ENCODE assay signal across 9 cellular contexts in genomic region chr2:210172219-210172575, GRCh38. TPM values are rescaled to one million over a fixed set of nuclear protein-coding genes. Genes with fewer than 3 reads are reported as not detected.
A peak's percentile ranks its signal among the peaks of the same experiment; 100 is the strongest.
DNase-seq lines count a peak whose midpoint lies in the region; ATAC-seq lines count a peak whose summit lies in the region.
"Had no signal": no experiment of that assay in that cellular context is flagged by ENCODE, and none has a peak within 500 bp of the region (broad histone marks: within the 10 kb centered on the region; RNA-seq: fewer than 3 reads in every experiment).

No MANE protein-coding gene starts in this region.

- H3K27me3 ChIP-seq in layer of hippocampus (ENCODE audit: control insufficient read depth, insufficient read depth, low read length) (no peaks in the 10 kb centered on the region), thymus (ENCODE audit: control insufficient read depth, insufficient read depth) (no peaks in the 10 kb centered on the region)

- no peak for ATAC-seq in activated naive CD8-positive, alpha-beta T cell treated with anti-CD3 and anti-CD28 coated beads, Interleukin-2, amount 10 ng/mL, durations not matched to agents 7 days and 5 days (ENCODE audit: low read depth)
- no peak for ATAC-seq in GM19397 (IDR thresholded peaks at IDR 0.05; ENCODE audit: unreplicated experiment)

- peaks cover 25% of the 10 kb centered on the region for H3K4me1 Mint-ChIP-seq in activated CD4-positive, alpha-beta T cell treated with anti-CD3 and anti-CD28 coated beads, Interleukin-2, amount 10 ng/mL, durations not matched to agents 24 days and 14 days
- peaks cover 20% of the 10 kb centered on the region for H3K4me1 Mint-ChIP-seq in activated naive CD8-positive, alpha-beta T cell treated with anti-CD3 and anti-CD28 coated beads, Interleukin-2, amount 10 ng/mL, durations not matched to agents 7 days and 5 days

- WGBS in thymus = 29% methylated on average over 8 of the region's 8 CpGs

- H3K4me3 ChIP-seq in thymus (ENCODE audit: low read length) = peak overlapping the region; percentile 92

- peak overlapping the region; percentile 98 for H3K4me3 Mint-ChIP-seq in activated CD4-positive, alpha-beta T cell treated with anti-CD3 and anti-CD28 coated beads, Interleukin-2, amount 10 ng/mL, durations not matched to agents 24 days and 14 days
- H3K4me3 Mint-ChIP-seq in activated naive CD8-positive, alpha-beta T cell treated with anti-CD3 and anti-CD28 coated beads, Interleukin-2, amount 10 ng/mL, durations not matched to agents 7 days and 5 days = peak overlapping the region; percentile 94

- peaks cover 4% of the 10 kb centered on the region for H3K9me3 Mint-ChIP-seq in activated CD4-positive, alpha-beta T cell treated with anti-CD3 and anti-CD28 coated beads, Interleukin-2, amount 10 ng/mL, durations not matched to agents 24 days and 14 days
- peaks cover 4% of the 10 kb centered on the region for H3K9me3 Mint-ChIP-seq in activated naive CD8-positive, alpha-beta T cell treated with anti-CD3 and anti-CD28 coated beads, Interleukin-2, amount 10 ng/mL, durations not matched to agents 7 days and 5 days

- DNase-seq in activated CD4-positive, alpha-beta T cell treated with anti-CD3 and anti-CD28 coated beads, Interleukin-2, amount 10 ng/mL, durations not matched to agents 24 days and 14 days = no peak
- DNase-seq in activated CD4-positive, alpha-beta T cell treated with anti-CD3 and anti-CD28 coated beads, Interleukin-2, amount 50 U/mL, for 1 hour = no peak
- no peak for DNase-seq in activated naive CD8-positive, alpha-beta T cell treated with anti-CD3 and anti-CD28 coated beads, Interleukin-2, amount 10 ng/mL, durations not matched to agents 7 days and 5 days
- no peak for DNase-seq in NCI-H2171 (lab: John Stamatoyannopoulos, UW)
- DNase-seq in NCI-H1092 treated with DMSO at 0.1 percent for 48 hours (lab: John Stamatoyannopoulos, UW) = no peak
- DNase-seq: DMS153 had no signal

- H3K27ac ChIP-seq in layer of hippocampus (ENCODE audit: low read depth, low read length) (peak overlapping the region; percentile 100), thymus (ENCODE audit: low read depth) (peak overlapping the region; percentile 99)

- POLR2A ChIA-PET in activated naive CD8-positive, alpha-beta T cell treated with anti-CD3 and anti-CD28 coated beads, Interleukin-2, amount 10 ng/mL, durations not matched to agents 7 days and 5 days (lab: Charles Lee) = interaction anchor here (0.6 to 0.8 kb wide), 2 partner anchors 10 to 118 kb away, joined by 3 to 5 read pairs; no protein-coding TSS in a partner anchor

- intact Hi-C loops in activated CD4-positive, alpha-beta T cell treated with anti-CD3 and anti-CD28 coated beads, Interleukin-2, amount 10 ng/mL, durations not matched to agents 24 days and 14 days (cut with micrococcal nuclease) = no loop called here

- peaks cover 1% of the 10 kb centered on the region for H3K9me3 ChIP-seq in thymus (ENCODE audit: control insufficient read depth)

- H3K36me3 Mint-ChIP-seq in activated CD4-positive, alpha-beta T cell treated with anti-CD3 and anti-CD28 coated beads, Interleukin-2, amount 10 ng/mL, durations not matched to agents 24 days and 14 days (ENCODE audit: low read depth) = peaks cover 4% of the 10 kb centered on the region
- H3K36me3 Mint-ChIP-seq in activated naive CD8-positive, alpha-beta T cell treated with anti-CD3 and anti-CD28 coated beads, Interleukin-2, amount 10 ng/mL, durations not matched to agents 7 days and 5 days = no peaks in the 10 kb centered on the region

- no peak overlapping the region for H3K27ac Mint-ChIP-seq in activated CD4-positive, alpha-beta T cell treated with anti-CD3 and anti-CD28 coated beads, Interleukin-2, amount 10 ng/mL, durations not matched to agents 24 days and 14 days
- H3K27ac Mint-ChIP-seq in activated naive CD8-positive, alpha-beta T cell treated with anti-CD3 and anti-CD28 coated beads, Interleukin-2, amount 10 ng/mL, durations not matched to agents 7 days and 5 days = no peak overlapping the region

- H3K36me3 ChIP-seq in thymus (ENCODE audit: control insufficient read depth, insufficient read depth) = no peaks in the 10 kb centered on the region

- no peaks in the 10 kb centered on the region for H3K4me1 ChIP-seq in thymus (ENCODE audit: control insufficient read depth, insufficient read depth, low read length)

- H3K27me3 Mint-ChIP-seq in activated CD4-positive, alpha-beta T cell treated with anti-CD3 and anti-CD28 coated beads, Interleukin-2, amount 10 ng/mL, durations not matched to agents 24 days and 14 days = peaks cover 32% of the 10 kb centered on the region
- H3K27me3 Mint-ChIP-seq in activated naive CD8-positive, alpha-beta T cell treated with anti-CD3 and anti-CD28 coated beads, Interleukin-2, amount 10 ng/mL, durations not matched to agents 7 days and 5 days = peaks cover 24% of the 10 kb centered on the region

RNA-seq across cellular contexts. Expression of gene KANSL1L, which starts 1.0 kb away (rescaled TPM):
- 4.6 and 5.0 TPM in 2 replicates for total RNA-seq in activated CD4-positive, alpha-beta T cell treated with anti-CD3 and anti-CD28 coated beads, Interleukin-2, amount 10 ng/mL, durations not matched to agents 24 days and 14 days
- 10 to 100 TPM in 1 of 2 experiments, 1 to 10 TPM in 1; 6.5 to 10.2 TPM for total RNA-seq in activated naive CD8-positive, alpha-beta T cell treated with anti-CD3 and anti-CD28 coated beads, Interleukin-2, amount 10 ng/mL, durations not matched to agents 7 days and 5 days
- polyA plus RNA-seq in thymus = 13.8 TPM

RNA-seq across cellular contexts. Expression of gene ACADL, which starts 53.0 kb away (rescaled TPM):
- not detected in 2 replicates for total RNA-seq in activated CD4-positive, alpha-beta T cell treated with anti-CD3 and anti-CD28 coated beads, Interleukin-2, amount 10 ng/mL, durations not matched to agents 24 days and 14 days
- not detected for total RNA-seq in activated naive CD8-positive, alpha-beta T cell treated with anti-CD3 and anti-CD28 coated beads, Interleukin-2, amount 10 ng/mL, durations not matched to agents 7 days and 5 days
- 17.8 TPM for polyA plus RNA-seq in thymus
